Comparison of ENCODE assay signal across 8 cellular contexts in genomic region chr2:167292430-167293171, GRCh38. TPM values are rescaled to one million over a fixed set of nuclear protein-coding genes. Genes with fewer than 3 reads are reported as not detected.
DNase-seq lines count a peak whose midpoint lies in the region; ATAC-seq and TF ChIP-seq lines count a peak whose summit lies in the region.

B3GALT1 (plus strand) TSS chr2:167293001.

- H3K4me3 ChIP-seq in GM08714 (ENCODE audit: low read length) (peak within 1 kb of the TSS; percentile 59), adipocyte (ENCODE audit: low read length) (peak within 1 kb of the TSS; percentile 88), urinary bladder (ENCODE audit: low read depth, low read length) (peak within 1 kb of the TSS; percentile 58)

- no peak within 1 kb of the TSS for H2BK5ac ChIP-seq in H9 (ENCODE audit: insufficient read length, low read length)

- H3K36me3 Mint-ChIP-seq in H9 (ENCODE audit: insufficient read depth in 1 of 3, low read depth in 3 of 3), result no peaks in the 10 kb centered on the region

- H3K27me3 ChIP-seq in H9 (ENCODE audit: insufficient read depth, low read length) (no peaks in the 10 kb centered on the region), adipocyte (replicated peaks; ENCODE audit: control insufficient read depth, insufficient read depth, low read length) (no peaks in the 10 kb centered on the region)

- H2BK15ac ChIP-seq in H9 (ENCODE audit: low read depth, low read length), result no peak within 1 kb of the TSS

- no CpG with 5 or more reads among the region's 79 CpGs for WGBS in H9 (ENCODE audit: extremely low coverage, insufficient read length, low lambda C conversion rate)
- WGBS in urinary bladder, result under 1% methylated on average over 79 of the region's 79 CpGs

- ATAC-seq in Right ventricle myocardium superior (ENCODE audit: poor library complexity), result peak; percentile 99

- peaks cover 51 to 57% of the 10 kb centered on the region in 2 experiments for H3K4me1 Mint-ChIP-seq in H9

- no peak within 1 kb of the TSS for H4K5ac ChIP-seq in H9 (ENCODE audit: insufficient read length, low read depth, low read length)

- H2AFZ ChIP-seq in H9 (ENCODE audit: low read length), result peak within 1 kb of the TSS; percentile 34

- no peak within 1 kb of the TSS for H2BK20ac ChIP-seq in H9 (ENCODE audit: low read depth, low read length, poor library complexity, severe bottlenecking)

- H3K9ac ChIP-seq in H9 (ENCODE audit: extremely low read depth, insufficient read length, low read length) (peak within 1 kb of the TSS; percentile 82), adipocyte (ENCODE audit: low read length) (peak within 1 kb of the TSS; percentile 84)

- no peak within 1 kb of the TSS for H3K56ac ChIP-seq in H9 (ENCODE audit: insufficient read length, low read depth, low read length)

- no peak within 1 kb of the TSS for H4K8ac ChIP-seq in H9 (replicated peaks; ENCODE audit: insufficient read length, low read depth, low read length)

- H3K27me3 Mint-ChIP-seq in H9 (ENCODE audit: low read depth), result peaks cover 2% of the 10 kb centered on the region; the same call in 1 of the 2 replicates

- no peak within 1 kb of the TSS for H3K23ac ChIP-seq in H9 (ENCODE audit: insufficient read length, low read depth, low read length)

- peak within 1 kb of the TSS; percentile 53 for H3K18ac ChIP-seq in H9 (ENCODE audit: insufficient read length, low read depth, low read length)

- no peaks in the 10 kb centered on the region for H3K9me3 Mint-ChIP-seq in H9

- H4K20me1 ChIP-seq in H9 (ENCODE audit: control insufficient read depth, insufficient read depth, insufficient read length), result peaks cover 4% of the 10 kb centered on the region

- peaks cover 18% of the 10 kb centered on the region for H3K23me2 ChIP-seq in H9 (ENCODE audit: insufficient read length, low read depth, low read length, poor library complexity, severe bottlenecking)

- peak within 1 kb of the TSS; percentile 91 to 96 (median 96) for H3K27ac Mint-ChIP-seq in H9

- H4K91ac ChIP-seq in H9 (ENCODE audit: insufficient read length, low read depth, low read length), result no peak within 1 kb of the TSS

- no peak within 1 kb of the TSS for H2BK12ac ChIP-seq in H9 (ENCODE audit: insufficient read length, low read depth, low read length)

- H3K79me1 ChIP-seq in H9 (ENCODE audit: insufficient read depth, low read depth, low read length, poor library complexity, severe bottlenecking), result no peaks in the 10 kb centered on the region

- H3T11ph ChIP-seq in H9 (ENCODE audit: low read length), result no peak within 1 kb of the TSS

- no peak within 1 kb of the TSS for H2BK120ac ChIP-seq in H9 (ENCODE audit: low read depth, low read length, poor library complexity, severe bottlenecking)

- H3K4ac ChIP-seq in H9 (ENCODE audit: low read depth, low read length), result no peak within 1 kb of the TSS

- peaks cover 6% of the 10 kb centered on the region; the same call in 1 of the 2 replicates for H3K79me2 ChIP-seq in H9 (ENCODE audit: insufficient read depth, low read length)

- H3K36me3 ChIP-seq in adipocyte (ENCODE audit: control insufficient read depth, insufficient read depth, low read length, severe bottlenecking), result no peaks in the 10 kb centered on the region
- H3K36me3 ChIP-seq in urinary bladder (ENCODE audit: insufficient read depth), result no peaks in the 10 kb centered on the region

- peak within 1 kb of the TSS; percentile 72 for H3K4me2 ChIP-seq in H9 (ENCODE audit: insufficient read depth, insufficient read length, low read length)

- peak; percentile 64 for TF ChIP-seq CTCF in H9 (conservative IDR thresholded peaks at IDR 0.05)

- H3K4me1 ChIP-seq in H9 (ENCODE audit: insufficient read depth, low read length) (no peaks in the 10 kb centered on the region), adipocyte (ENCODE audit: control insufficient read depth, insufficient read depth, low read length) (peaks cover 14% of the 10 kb centered on the region), urinary bladder (ENCODE audit: insufficient read depth) (peaks cover 3% of the 10 kb centered on the region)

- H3K9me3 ChIP-seq in H9 (ENCODE audit: control insufficient read depth, low read depth, low read length) (no peaks in the 10 kb centered on the region), adipocyte (ENCODE audit: control insufficient read depth, low read length) (no peaks in the 10 kb centered on the region)

- peak within 1 kb of the TSS; percentile 93 to 98 for H3K4me3 Mint-ChIP-seq in H9

- H3K27ac ChIP-seq in H9 (ENCODE audit: insufficient read length, low read depth, low read length), result peak within 1 kb of the TSS; percentile 77
- H3K27ac ChIP-seq in urinary bladder (ENCODE audit: low read depth), result no peak within 1 kb of the TSS

- intact Hi-C loops in Right ventricle myocardium superior (cut with DNase I), result no loop called here

- no peak within 1 kb of the TSS for H2AK5ac ChIP-seq in H9 (ENCODE audit: insufficient read length, low read length)

- peak; percentile 96 for DNase-seq in H9
- DNase-seq in LHCN-M2 (ENCODE audit: low read depth), result peak; percentile 80
- DNase-seq in SHP77 (lab: John Stamatoyannopoulos, UW), result peak; percentile 42 to 78
- peak; percentile 97 for DNase-seq in adipocyte (ENCODE audit: low read depth)
- peak; percentile 91 for DNase-seq in Right ventricle myocardium superior
- DNase-seq in occipital lobe (lab: John Stamatoyannopoulos, UW), result peak; percentile 89

- peak within 1 kb of the TSS; percentile 67 for H3K14ac ChIP-seq in H9 (ENCODE audit: insufficient read depth, low read length)

RNA-seq across cellular contexts. Expression of gene B3GALT1, which starts in this region (rescaled TPM):
- 10.1 and 10.3 TPM in 2 replicates for total RNA-seq in H9 (2021)
- not detected in 2 replicates for total RNA-seq in LHCN-M2 (2014; rRNA removed)
- 0.09 TPM for polyA plus RNA-seq in LHCN-M2 (2012)
- 0.19 TPM for total RNA-seq in Right ventricle myocardium superior
- total RNA-seq in occipital lobe, result 73.3 TPM
- 1.2 TPM for total RNA-seq in urinary bladder
- polyA plus RNA-seq in urinary bladder, result 0.04 TPM

Comparison
In these comparisons a context has a peak if more than half of its experiments do, and no peak if none do; other contexts are left out.
1. Peak in DNase-seq in LHCN-M2; RNA of the gene not detected or under 1 TPM.
2. Peak in DNase-seq and ATAC-seq in Right ventricle myocardium superior; RNA of the gene not detected or under 1 TPM.